Comparison of ENCODE assay signal across 1 cellular context in the genomic region with DNA sequence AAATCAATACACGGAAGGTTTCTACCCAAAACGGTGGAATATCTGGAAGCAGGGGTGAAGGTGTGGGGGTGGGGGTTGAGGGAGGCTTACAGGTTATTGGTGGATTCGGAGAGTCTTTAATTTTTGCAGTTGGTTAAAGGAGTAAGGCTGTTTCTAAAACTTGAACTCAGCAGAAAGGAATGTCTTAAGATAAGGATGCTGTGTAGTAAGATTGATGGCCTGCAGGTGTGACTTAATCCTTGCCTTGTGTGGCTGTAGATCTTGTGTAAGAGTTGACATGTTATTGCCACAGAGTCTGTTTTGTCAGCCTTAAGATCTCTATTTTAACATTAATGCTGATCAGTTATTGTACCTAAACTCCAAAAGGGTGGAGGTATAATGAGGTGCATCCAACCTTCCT.
TF ChIP-seq lines count a peak whose summit lies in the region.

No MANE protein-coding gene starts in this region.

TF ChIP-seq in H1, 55 proteins besides CTCF, POLR2A, EP300 and RAD21:
- TF ChIP-seq SP2 (IDR thresholded peaks at IDR 0.05; ENCODE audit: low read length) (no peak), CEBPB (IDR thresholded peaks at IDR 0.05; ENCODE audit: low read depth, low read length) (no peak), POU5F1 (IDR thresholded peaks at IDR 0.05; ENCODE audit: low read depth, low read length) (no peak), RFX5 (IDR thresholded peaks at IDR 0.05; ENCODE audit: borderline replicate concordance, low read depth, low read length) (no peak), MAFK (IDR thresholded peaks at IDR 0.05; ENCODE audit: low read depth, low read length) (no peak), TCF12 (IDR thresholded peaks at IDR 0.05; ENCODE audit: low read depth, low read length) (no peak), RNF2 (IDR thresholded peaks at IDR 0.05; ENCODE audit: borderline replicate concordance, low read depth, low read length, missing control alignments, poor library complexity, severe bottlenecking) (no peak), JUN (IDR thresholded peaks at IDR 0.05; ENCODE audit: low read depth, low read length) (no peak), CBX8 (IDR thresholded peaks at IDR 0.05; ENCODE audit: borderline replicate concordance, low read depth, low read length) (no peak), EGR1 (IDR thresholded peaks at IDR 0.05; ENCODE audit: borderline replicate concordance, low read depth, low read length) (no peak), CREB1 (IDR thresholded peaks at IDR 0.05) (no peak), SP4 (IDR thresholded peaks at IDR 0.05; ENCODE audit: low read length) (no peak), ASH2L (IDR thresholded peaks at IDR 0.05; ENCODE audit: low read length) (no peak), NRF1 (IDR thresholded peaks at IDR 0.05; ENCODE audit: low read depth, low read length) (no peak), BACH1 (IDR thresholded peaks at IDR 0.05; ENCODE audit: low read length) (no peak), ZNF274 (IDR thresholded peaks at IDR 0.05; ENCODE audit: borderline replicate concordance, extremely low read depth, low read length) (no peak), CHD2 (IDR thresholded peaks at IDR 0.05; ENCODE audit: low read length) (no peak)
- TF ChIP-seq, protein P1, sequence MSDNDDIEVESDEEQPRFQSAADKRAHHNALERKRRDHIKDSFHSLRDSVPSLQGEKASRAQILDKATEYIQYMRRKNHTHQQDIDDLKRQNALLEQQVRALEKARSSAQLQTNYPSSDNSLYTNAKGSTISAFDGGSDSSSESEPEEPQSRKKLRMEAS (IDR thresholded peaks at IDR 0.05): no peak
- TF ChIP-seq, protein P2, sequence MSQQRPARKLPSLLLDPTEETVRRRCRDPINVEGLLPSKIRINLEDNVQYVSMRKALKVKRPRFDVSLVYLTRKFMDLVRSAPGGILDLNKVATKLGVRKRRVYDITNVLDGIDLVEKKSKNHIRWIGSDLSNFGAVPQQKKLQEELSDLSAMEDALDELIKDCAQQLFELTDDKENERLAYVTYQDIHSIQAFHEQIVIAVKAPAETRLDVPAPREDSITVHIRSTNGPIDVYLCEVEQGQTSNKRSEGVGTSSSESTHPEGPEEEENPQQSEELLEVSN (IDR thresholded peaks at IDR 0.05): no peak
TF ChIP-seq in H1: peak in this region for 0.
